In genomic region chr15:79028411-79028964, GRCh38 we compare ENCODE assay signal across 1 cellular context.
TF ChIP-seq lines count a peak whose summit lies in the region.

No MANE protein-coding gene starts in this region.

TF ChIP-seq in HepG2, 621 proteins besides CTCF, POLR2A, EP300 and RAD21 (continued from another document):
- 0 out of 2 replicates have a peak, but pooled peaks have one; percentile 13 for TF ChIP-seq GATAD2A (CRISPR knock-in tag; IDR thresholded peaks at IDR 0.05)
- 0 out of 2 replicates have a peak, but pooled peaks have one; percentile 22 for TF ChIP-seq ZMYM4 (CRISPR knock-in tag; IDR thresholded peaks at IDR 0.05)
- 0 out of 2 replicates have a peak, but pooled peaks have one; percentile 22 for TF ChIP-seq ZNF644 (CRISPR knock-in tag; IDR thresholded peaks at IDR 0.05; ENCODE audit: low read depth)
- TF ChIP-seq ARNT2 (CRISPR knock-in tag; IDR thresholded peaks at IDR 0.05; ENCODE audit: low read depth), result no peak
- no peak for TF ChIP-seq ARID3A (IDR thresholded peaks at IDR 0.05; ENCODE audit: low read depth, low read length)
